Comparison of ENCODE assay signal across 11 cellular contexts in the genomic region with DNA sequence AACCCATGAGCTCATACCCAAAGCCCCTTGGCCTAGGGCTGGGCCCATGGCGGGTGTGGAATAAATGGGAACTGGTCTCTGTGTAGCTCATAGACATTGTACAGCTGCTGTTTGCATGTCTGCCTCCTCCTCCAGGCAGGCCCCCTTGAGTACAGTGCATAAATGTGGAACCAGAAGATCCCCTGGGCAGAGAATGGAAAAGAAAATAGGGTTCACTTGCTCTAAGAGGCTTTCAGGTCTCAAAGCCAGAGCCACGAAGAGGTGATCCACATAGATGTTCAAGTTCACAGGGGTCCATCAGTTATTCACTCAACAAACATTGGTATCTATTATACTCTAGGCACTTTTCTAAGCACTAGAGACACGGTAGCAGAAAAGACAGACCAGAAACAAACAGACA.
"Had no signal": no experiment of that assay in that cellular context is flagged by ENCODE, and none has a peak within 500 bp of the region (broad histone marks: within the 10 kb centered on the region; RNA-seq: fewer than 3 reads in every experiment).

No MANE protein-coding gene starts in this region.

- H3K4me3 ChIP-seq: GM23248, GM23338, HAP-1 had no signal

- H3K27ac Mint-ChIP-seq: GM23338, H9, HFFc6 had no signal

- H3K9ac ChIP-seq: GM23248 had no signal

- H3K9me3 ChIP-seq: HAP-1 had no signal

- H3K4me1 ChIP-seq: HAP-1 had no signal

- H3K4me3 Mint-ChIP-seq: GM23338, H9, HFFc6 had no signal

- H3K4me2 ChIP-seq: GM23338 had no signal

- ATAC-seq: GM23338, HCT116 had no signal

- H3K36me3 ChIP-seq: HAP-1 had no signal

- H3K4me1 Mint-ChIP-seq: GM23338, H9 had no signal

- H2AFZ ChIP-seq: GM23248, GM23338 had no signal

- FAIRE-seq: H1, H54 had no signal

- H3K27ac ChIP-seq: GM23248 had no signal

- DNase-seq: GM23248, GOT3, H7, H9, HCEC 1CT, HFFc6 had no signal

- H3K9me3 Mint-ChIP-seq: GM23338, H9, HFFc6 had no signal
